28 cellular contexts compared by ENCODE assay signal in genomic region chr5:44729536-44729935, GRCh38.
"Had no signal": no experiment of that assay in that cellular context is flagged by ENCODE, and none has a peak within 500 bp of the region (broad histone marks: within the 10 kb centered on the region; RNA-seq: fewer than 3 reads in every experiment).

No MANE protein-coding gene starts in this region.

- H3K4me1 ChIP-seq: esophagus squamous epithelium, left lung, lower lobe of right lung, pancreas, right atrium auricular region, suprapubic skin, tibial artery had no signal

- H3K27me3 ChIP-seq: esophagus squamous epithelium, left lung, pancreas, right atrium auricular region, suprapubic skin, tibial artery had no signal

- H3K4me3 Mint-ChIP-seq: activated CD4-positive, alpha-beta memory T cell treated with anti-CD3 and anti-CD28 coated beads, Interleukin-2, amount 10 ng/mL, durations not matched to agents 7 days and 5 days; activated CD4-positive, alpha-beta T cell treated with anti-CD3 and anti-CD28 coated beads, Interleukin-2, amount 10 ng/mL, durations not matched to agents 7 days and 5 days; activated naive CD4-positive, alpha-beta T cell treated with anti-CD3 and anti-CD28 coated beads, Interleukin-2, amount 10 ng/mL, durations not matched to agents 7 days and 5 days; activated naive CD8-positive, alpha-beta T cell treated with anti-CD3 and anti-CD28 coated beads, Interleukin-2, amount 50 U/mL, for 24 hours; activated T-cell treated with anti-CD3 and anti-CD28 coated beads, Interleukin-2, amount 50 U/mL, for 24 hours; central memory CD8-positive, alpha-beta T cell; dendritic cell treated with granulocyte-macrophage colony-stimulating factor and Interleukin-4, amounts not matched to agents 40 ng/mL and 50 ng/mL, for 4 days; nephron; T-helper 1 cell treated with Interleukin-12 subunit alpha and Interleukin-12 subunit beta and Interleukin-4 antibody, amounts not matched to agents 30 μg/mL and 1 μg/mL, for 36 hours; WTC11 had no signal

- H3K9me3 ChIP-seq: esophagus squamous epithelium, lower lobe of right lung, pancreas, suprapubic skin, tibial artery had no signal

- ATAC-seq: activated naive CD8-positive, alpha-beta T cell treated with anti-CD3 and anti-CD28 coated beads, Interleukin-2, amount 50 U/mL, for 24 hours; left lung; lower lobe of right lung; pancreas; WTC11 had no signal

- H3K4me1 Mint-ChIP-seq: activated CD4-positive, alpha-beta memory T cell treated with anti-CD3 and anti-CD28 coated beads, Interleukin-2, amount 10 ng/mL, durations not matched to agents 7 days and 5 days; activated CD4-positive, alpha-beta T cell treated with anti-CD3 and anti-CD28 coated beads, Interleukin-2, amount 10 ng/mL, durations not matched to agents 7 days and 5 days; activated naive CD4-positive, alpha-beta T cell treated with anti-CD3 and anti-CD28 coated beads, Interleukin-2, amount 10 ng/mL, durations not matched to agents 7 days and 5 days; activated naive CD8-positive, alpha-beta T cell treated with anti-CD3 and anti-CD28 coated beads, Interleukin-2, amount 50 U/mL, for 24 hours; central memory CD8-positive, alpha-beta T cell; nephron had no signal

- H3K4me3 ChIP-seq: esophagus squamous epithelium, left lung, lower lobe of right lung, pancreas, right atrium auricular region, suprapubic skin, tibial artery had no signal

- DNase-seq: activated CD4-positive, alpha-beta memory T cell treated with anti-CD3 and anti-CD28 coated beads, Interleukin-2, amount 10 ng/mL, durations not matched to agents 7 days and 5 days; activated CD4-positive, alpha-beta T cell treated with anti-CD3 and anti-CD28 coated beads for 1 hour; activated CD4-positive, alpha-beta T cell treated with anti-CD3 and anti-CD28 coated beads, Interleukin-2, amount 10 ng/mL, durations not matched to agents 7 days and 5 days; activated CD8-positive, alpha-beta memory T cell treated with anti-CD3 and anti-CD28 coated beads, Interleukin-2, amount 50 U/mL, for 48 hours; activated gamma-delta T cell; activated naive CD4-positive, alpha-beta T cell treated with anti-CD3 and anti-CD28 coated beads, Interleukin-2, amount 10 ng/mL, durations not matched to agents 7 days and 5 days; activated naive CD8-positive, alpha-beta T cell treated with anti-CD3 and anti-CD28 coated beads, Interleukin-2, amount 50 U/mL, for 24 hours; activated T-cell treated with anti-CD3 and anti-CD28 coated beads, Interleukin-2, amount 50 U/mL, for 24 hours; effector CD4-positive, alpha-beta T cell; esophagus squamous epithelium; glutamatergic neuron; left lung; lower lobe of right lung; mesenchymal stem cell; nucleus accumbens; pancreas; stimulated activated CD4-positive, alpha-beta T cell treated with anti-CD3 and anti-CD28 coated beads, Interleukin-15, amount 100 ng/mL, for 24 hours; SW 1271; T-helper 9 cell; tibial artery had no signal

- H3K27ac ChIP-seq: epithelial cell of prostate, esophagus squamous epithelium, left lung, lower lobe of right lung, pancreas, right atrium auricular region, suprapubic skin, tibial artery had no signal

- H3K9me3 Mint-ChIP-seq: activated CD4-positive, alpha-beta memory T cell treated with anti-CD3 and anti-CD28 coated beads, Interleukin-2, amount 10 ng/mL, durations not matched to agents 7 days and 5 days; activated naive CD8-positive, alpha-beta T cell treated with anti-CD3 and anti-CD28 coated beads, Interleukin-2, amount 50 U/mL, for 24 hours; central memory CD8-positive, alpha-beta T cell; T-helper 1 cell treated with Interleukin-12 subunit alpha and Interleukin-12 subunit beta and Interleukin-4 antibody, amounts not matched to agents 30 μg/mL and 1 μg/mL, for 36 hours had no signal

- H3K27me3 Mint-ChIP-seq: activated CD4-positive, alpha-beta memory T cell treated with anti-CD3 and anti-CD28 coated beads, Interleukin-2, amount 10 ng/mL, durations not matched to agents 7 days and 5 days; activated CD4-positive, alpha-beta T cell treated with anti-CD3 and anti-CD28 coated beads, Interleukin-2, amount 10 ng/mL, durations not matched to agents 7 days and 5 days; activated naive CD4-positive, alpha-beta T cell treated with anti-CD3 and anti-CD28 coated beads, Interleukin-2, amount 10 ng/mL, durations not matched to agents 7 days and 5 days; activated naive CD8-positive, alpha-beta T cell treated with anti-CD3 and anti-CD28 coated beads, Interleukin-2, amount 50 U/mL, for 24 hours; activated T-cell treated with anti-CD3 and anti-CD28 coated beads, Interleukin-2, amount 50 U/mL, for 24 hours; central memory CD8-positive, alpha-beta T cell; dendritic cell treated with granulocyte-macrophage colony-stimulating factor and Interleukin-4, amounts not matched to agents 40 ng/mL and 50 ng/mL, for 4 days had no signal

- H3K36me3 Mint-ChIP-seq: activated naive CD4-positive, alpha-beta T cell treated with anti-CD3 and anti-CD28 coated beads, Interleukin-2, amount 10 ng/mL, durations not matched to agents 7 days and 5 days had no signal

- H3K27ac Mint-ChIP-seq: activated CD4-positive, alpha-beta memory T cell treated with anti-CD3 and anti-CD28 coated beads, Interleukin-2, amount 10 ng/mL, durations not matched to agents 7 days and 5 days; activated CD4-positive, alpha-beta T cell treated with anti-CD3 and anti-CD28 coated beads, Interleukin-2, amount 10 ng/mL, durations not matched to agents 7 days and 5 days; activated naive CD4-positive, alpha-beta T cell treated with anti-CD3 and anti-CD28 coated beads, Interleukin-2, amount 10 ng/mL, durations not matched to agents 7 days and 5 days; activated naive CD8-positive, alpha-beta T cell treated with anti-CD3 and anti-CD28 coated beads, Interleukin-2, amount 50 U/mL, for 24 hours; activated T-cell treated with anti-CD3 and anti-CD28 coated beads, Interleukin-2, amount 50 U/mL, for 24 hours; dendritic cell treated with granulocyte-macrophage colony-stimulating factor and Interleukin-4, amounts not matched to agents 40 ng/mL and 50 ng/mL, for 4 days; nephron; T-helper 1 cell treated with Interleukin-12 subunit alpha and Interleukin-12 subunit beta and Interleukin-4 antibody, amounts not matched to agents 30 μg/mL and 1 μg/mL, for 36 hours; WTC11 had no signal

- H3K36me3 ChIP-seq: esophagus squamous epithelium, left lung, lower lobe of right lung, pancreas, right atrium auricular region, suprapubic skin, tibial artery had no signal
